Comparison of ENCODE assay signal across 1 cellular context in the genomic region with DNA sequence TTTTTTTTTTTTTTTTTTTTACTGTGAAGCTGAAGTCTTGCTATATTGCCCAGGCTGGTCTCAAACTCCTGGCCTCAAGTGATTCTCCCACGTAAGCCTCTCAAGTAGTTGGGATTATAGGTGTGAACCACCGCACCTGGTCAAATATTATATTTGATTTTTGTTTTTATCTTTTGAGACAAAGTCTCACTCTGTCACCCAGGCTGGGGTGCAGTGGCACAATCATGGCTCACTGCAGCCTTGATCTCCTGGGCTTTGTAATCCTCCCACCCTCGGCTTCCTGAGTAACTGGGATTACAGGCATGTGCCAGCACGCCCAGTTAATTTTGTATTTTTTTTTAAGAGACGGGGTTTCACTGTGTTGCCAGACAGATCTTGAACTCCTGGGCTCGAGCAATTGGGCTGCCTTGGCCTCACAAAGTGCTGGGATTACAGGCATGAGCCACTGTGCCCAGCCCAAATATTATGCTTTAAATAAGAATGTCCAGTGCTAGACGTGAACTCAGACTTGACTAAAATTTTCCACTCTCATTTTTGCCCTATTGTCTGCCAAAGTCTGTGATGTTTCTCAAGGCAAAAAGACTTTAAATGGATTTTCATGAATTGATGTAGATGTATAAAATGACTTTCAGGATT.
TF ChIP-seq lines count a peak whose summit lies in the region.

No MANE protein-coding gene starts in this region.

TF ChIP-seq in GM12878, 131 proteins besides CTCF, POLR2A, EP300 and RAD21:
- TF ChIP-seq, protein P1, sequence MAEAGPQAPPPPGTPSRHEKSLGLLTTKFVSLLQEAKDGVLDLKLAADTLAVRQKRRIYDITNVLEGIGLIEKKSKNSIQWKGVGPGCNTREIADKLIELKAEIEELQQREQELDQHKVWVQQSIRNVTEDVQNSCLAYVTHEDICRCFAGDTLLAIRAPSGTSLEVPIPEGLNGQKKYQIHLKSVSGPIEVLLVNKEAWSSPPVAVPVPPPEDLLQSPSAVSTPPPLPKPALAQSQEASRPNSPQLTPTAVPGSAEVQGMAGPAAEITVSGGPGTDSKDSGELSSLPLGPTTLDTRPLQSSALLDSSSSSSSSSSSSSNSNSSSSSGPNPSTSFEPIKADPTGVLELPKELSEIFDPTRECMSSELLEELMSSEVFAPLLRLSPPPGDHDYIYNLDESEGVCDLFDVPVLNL (IDR thresholded peaks at IDR 0.05; ENCODE audit: low read depth, low read length), result no peak
- no peak for TF ChIP-seq SUPT20H (IDR thresholded peaks at IDR 0.05; ENCODE audit: borderline replicate concordance, control insufficient read depth, low read depth, low read length)
- TF ChIP-seq RCOR1 (conservative IDR thresholded peaks at IDR 0.05; ENCODE audit: low read depth, low read length), result no peak
- TF ChIP-seq RUNX3 (IDR thresholded peaks at IDR 0.05; ENCODE audit: low read length), result no peak
- TF ChIP-seq, protein P2, sequence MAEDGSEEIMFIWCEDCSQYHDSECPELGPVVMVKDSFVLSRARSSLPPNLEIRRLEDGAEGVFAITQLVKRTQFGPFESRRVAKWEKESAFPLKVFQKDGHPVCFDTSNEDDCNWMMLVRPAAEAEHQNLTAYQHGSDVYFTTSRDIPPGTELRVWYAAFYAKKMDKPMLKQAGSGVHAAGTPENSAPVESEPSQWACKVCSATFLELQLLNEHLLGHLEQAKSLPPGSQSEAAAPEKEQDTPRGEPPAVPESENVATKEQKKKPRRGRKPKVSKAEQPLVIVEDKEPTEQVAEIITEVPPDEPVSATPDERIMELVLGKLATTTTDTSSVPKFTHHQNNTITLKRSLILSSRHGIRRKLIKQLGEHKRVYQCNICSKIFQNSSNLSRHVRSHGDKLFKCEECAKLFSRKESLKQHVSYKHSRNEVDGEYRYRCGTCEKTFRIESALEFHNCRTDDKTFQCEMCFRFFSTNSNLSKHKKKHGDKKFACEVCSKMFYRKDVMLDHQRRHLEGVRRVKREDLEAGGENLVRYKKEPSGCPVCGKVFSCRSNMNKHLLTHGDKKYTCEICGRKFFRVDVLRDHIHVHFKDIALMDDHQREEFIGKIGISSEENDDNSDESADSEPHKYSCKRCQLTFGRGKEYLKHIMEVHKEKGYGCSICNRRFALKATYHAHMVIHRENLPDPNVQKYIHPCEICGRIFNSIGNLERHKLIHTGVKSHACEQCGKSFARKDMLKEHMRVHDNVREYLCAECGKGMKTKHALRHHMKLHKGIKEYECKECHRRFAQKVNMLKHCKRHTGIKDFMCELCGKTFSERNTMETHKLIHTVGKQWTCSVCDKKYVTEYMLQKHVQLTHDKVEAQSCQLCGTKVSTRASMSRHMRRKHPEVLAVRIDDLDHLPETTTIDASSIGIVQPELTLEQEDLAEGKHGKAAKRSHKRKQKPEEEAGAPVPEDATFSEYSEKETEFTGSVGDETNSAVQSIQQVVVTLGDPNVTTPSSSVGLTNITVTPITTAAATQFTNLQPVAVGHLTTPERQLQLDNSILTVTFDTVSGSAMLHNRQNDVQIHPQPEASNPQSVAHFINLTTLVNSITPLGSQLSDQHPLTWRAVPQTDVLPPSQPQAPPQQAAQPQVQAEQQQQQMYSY (CRISPR knock-in tag; IDR thresholded peaks at IDR 0.05), result no peak
- no peak for TF ChIP-seq NFYA (IDR thresholded peaks at IDR 0.05; ENCODE audit: borderline replicate concordance, low read depth, low read length)
- no peak for TF ChIP-seq EED (IDR thresholded peaks at IDR 0.05; ENCODE audit: low read depth)
- no peak for TF ChIP-seq SPI1 (IDR thresholded peaks at IDR 0.05; ENCODE audit: borderline replicate concordance, insufficient read depth, low read depth, low read length)
- no peak for TF ChIP-seq ASH2L (IDR thresholded peaks at IDR 0.05; ENCODE audit: borderline replicate concordance, low read depth)
- TF ChIP-seq TCF12 (IDR thresholded peaks at IDR 0.05; ENCODE audit: low read depth, low read length), result no peak
- TF ChIP-seq ATF7 (IDR thresholded peaks at IDR 0.05; ENCODE audit: low read depth), result no peak
TF ChIP-seq in GM12878: peak in this region for 0.
